21 cellular contexts compared by ENCODE assay signal in the genomic region with DNA sequence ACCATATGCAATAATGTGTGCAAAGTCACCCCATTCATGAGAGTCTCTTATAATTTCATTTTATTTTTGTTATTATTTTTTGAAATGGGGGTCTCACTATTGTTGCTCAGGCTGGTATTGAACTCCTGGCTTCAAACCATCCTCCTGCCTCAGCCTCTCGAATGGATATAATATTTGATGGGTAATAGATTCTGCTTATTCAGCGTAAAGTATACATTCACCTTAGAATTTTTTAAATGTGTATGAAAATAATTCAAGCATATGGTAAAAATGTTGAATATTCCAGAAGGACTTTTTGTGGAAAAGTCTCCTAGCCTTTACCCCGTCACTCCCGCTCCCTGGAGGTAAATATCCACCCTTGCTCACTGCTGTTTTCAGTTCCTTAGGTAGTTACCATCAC. TPM values are rescaled to one million over a fixed set of nuclear protein-coding genes. Genes with fewer than 3 reads are reported as not detected.
"Had no signal": no experiment of that assay in that cellular context is flagged by ENCODE, and none has a peak within 500 bp of the region (broad histone marks: within the 10 kb centered on the region; RNA-seq: fewer than 3 reads in every experiment).

No MANE protein-coding gene starts in this region.

- H3K9me3 ChIP-seq: MG63, SJSA1 had no signal

- H3K27me3 ChIP-seq: SJSA1 had no signal

- H3K4me1 ChIP-seq: SJSA1 had no signal

- H3K27ac ChIP-seq: SJSA1, SK-N-MC had no signal

- DNase-seq: Karpas-422, KBM-7, MG63, NCI-H1092, NCI-H1417 treated with DMSO at 0.1 percent for 48 hours, NCI-H146, NCI-H1694 treated with DMSO at 0.1 percent for 48 hours, NCI-H1930, NCI-H2081, NCI-H2107, NCI-H2227 treated with DMSO at 0.1 percent for 48 hours, NCI-H510A, NCI-H524 treated with DMSO at 0.1 percent for 48 hours, NCI-H69, NCI-H774, Right ventricle myocardium superior, RPMI8226, SIG-M5 had no signal

- H3K36me3 ChIP-seq: MG63, SJSA1 had no signal

- H3K4me3 ChIP-seq: MG63, SJSA1, SK-N-MC had no signal

RNA-seq across cellular contexts. Expression of a gene that starts 23.4 kb away (rescaled TPM):
- total RNA-seq: T-helper 1 cell treated with Interleukin-12 subunit alpha and Interleukin-12 subunit beta and Interleukin-4 antibody, amounts not matched to agents 30 ng/mL and 1 ng/mL, for 36 hours had no signal

RNA-seq across cellular contexts. Expression of a gene that starts 47.2 kb away (rescaled TPM):
- total RNA-seq: T-helper 1 cell treated with Interleukin-12 subunit alpha and Interleukin-12 subunit beta and Interleukin-4 antibody, amounts not matched to agents 30 ng/mL and 1 ng/mL, for 36 hours had no signal
